In genomic region chr6:147802400-147802799, GRCh38 we compare ENCODE assay signal across 22 cellular contexts.
DNase-seq lines count a peak whose midpoint lies in the region; ATAC-seq, FAIRE-seq and TF ChIP-seq lines count a peak whose summit lies in the region.
"Had no signal": no experiment of that assay in that cellular context is flagged by ENCODE, and none has a peak within 500 bp of the region (broad histone marks: within the 10 kb centered on the region; RNA-seq: fewer than 3 reads in every experiment).

No MANE protein-coding gene starts in this region.

- H3K36me3 ChIP-seq in HepG2 (replicated peaks in 1 of 2; ENCODE audit: control insufficient read depth in 1 of 2, insufficient read depth in 2 of 2, low read length in 2 of 2) (no peaks in the 10 kb centered on the region; a peak in 1 of 5 replicates), right lobe of liver (no peaks in the 10 kb centered on the region), adrenal gland (replicated peaks in 1 of 2) (no peaks in the 10 kb centered on the region), vagina (no peaks in the 10 kb centered on the region)
- H3K36me3 ChIP-seq: BLaER1, SJSA1 had no signal

- TF ChIP-seq EP300 in HepG2 (IDR thresholded peaks at IDR 0.05; ENCODE audit: low read depth in 2 of 2, low read length in 2 of 2), result no peak
- no peak for TF ChIP-seq EP300 in HepG2 (CRISPR knock-in tag; IDR thresholded peaks at IDR 0.05; ENCODE audit: borderline replicate concordance)

- H3K9ac ChIP-seq in HepG2 (ENCODE audit: insufficient read depth, low read depth, low read length), result no peak overlapping the region
- H3K9ac ChIP-seq: BLaER1 had no signal

- peaks cover 31% of the 10 kb centered on the region for H3K4me1 ChIP-seq in HepG2 (ENCODE audit: insufficient read depth, low read length)
- H3K4me1 ChIP-seq in right lobe of liver, result no peaks in the 10 kb centered on the region
- H3K4me1 ChIP-seq in adrenal gland (replicated peaks in 1 of 2), result no peaks in the 10 kb centered on the region
- H3K4me1 ChIP-seq in vagina, result no peaks in the 10 kb centered on the region
- H3K4me1 ChIP-seq: SJSA1 had no signal

- H3K27me3 ChIP-seq in HepG2 (ENCODE audit: control insufficient read depth in 1 of 2, insufficient read depth in 2 of 2, low read length in 2 of 2) (no peaks in the 10 kb centered on the region), right lobe of liver (no peaks in the 10 kb centered on the region), adrenal gland (no peaks in the 10 kb centered on the region), vagina (no peaks in the 10 kb centered on the region)
- H3K27me3 ChIP-seq: BLaER1, SJSA1 had no signal

- TF ChIP-seq RAD21 in HepG2 (CRISPR knock-in tag; IDR thresholded peaks at IDR 0.05), result no peak

- intact Hi-C loops in HepG2 (cut with micrococcal nuclease; ENCODE audit: unreplicated experiment), result no loop called here
- intact Hi-C loops in right lobe of liver (cut with DNase I), result no loop called here
- intact Hi-C loops in adrenal gland (cut with DNase I), result no loop called here
- intact Hi-C loops in vagina (cut with DNase I), result no loop called here

- H2AFZ ChIP-seq in HepG2 (ENCODE audit: low read length), result no peak overlapping the region

- no peaks in the 10 kb centered on the region for H4K20me1 ChIP-seq in HepG2 (ENCODE audit: insufficient read depth, low read length)
- H4K20me1 ChIP-seq: BLaER1 had no signal

- in situ Hi-C loops in HepG2 (cut with HindIII; ENCODE audit: extremely low pct_ligation_motif_present, low pct_unique_long_range_greater_than_20kb), result no loop called here
- in situ Hi-C loops in astrocyte of the spinal cord (cut with HindIII; ENCODE audit: low sequenced_read_pairs), result no loop called here

- DNase-seq in HepG2 (ENCODE audit: low spot score) (no peak), right lobe of liver (no peak), astrocyte of the spinal cord (ENCODE audit: low read depth, low spot score) (peak; percentile 8), fibroblast of villous mesenchyme (ENCODE audit: low read depth) (peak; percentile 7), adrenal gland (no peak), NCI-H1105 (lab: John Stamatoyannopoulos, UW) (no peak), DMS53 treated with DMSO at 0.1 percent for 48 hours (lab: John Stamatoyannopoulos, UW; ENCODE audit: unreplicated experiment) (no peak), vagina (ENCODE audit: extremely low spot score in 2 of 2) (no peak)
- DNase-seq: 8988T; CD4-positive, alpha-beta memory T cell; DMS153; KG1; NCI-H1436 treated with DMSO at 0.1 percent for 48 hours; NCI-H2029 treated with DMSO at 0.1 percent for 48 hours; NCI-H2171; NCI-H446; NCI-H526 treated with DMSO at 0.1 percent for 48 hours had no signal

- H3K9me3 ChIP-seq in HepG2 (ENCODE audit: low read length), result peaks cover 11% of the 10 kb centered on the region
- H3K9me3 ChIP-seq in right lobe of liver, result peaks cover 0 to 9% (median 0%) of the 10 kb centered on the region in 4 donors
- no peaks in the 10 kb centered on the region for H3K9me3 ChIP-seq in adrenal gland (replicated peaks in 1 of 3)
- no peaks in the 10 kb centered on the region for H3K9me3 ChIP-seq in vagina
- H3K9me3 ChIP-seq: SJSA1 had no signal

- BruUV-seq in HepG2 (replicated peaks; lab: Mats Ljungman, UMichigan), result no TSS peak

- no peak for FAIRE-seq in HepG2 (lab: Jason Lieb, UNC)
- FAIRE-seq: GM12891, H1 had no signal

- no peak for ATAC-seq in HepG2
- ATAC-seq in right lobe of liver, result no peak
- ATAC-seq: Panc1 had no signal

- H3K4me3 ChIP-seq in HepG2 (replicated peaks in 1 of 3; ENCODE audit: insufficient read depth in 1 of 3, low read depth in 2 of 3, low read length in 3 of 3) (no peak overlapping the region), right lobe of liver (no peak overlapping the region), astrocyte of the spinal cord (ENCODE audit: low read depth, low read length) (no peak overlapping the region), fibroblast of villous mesenchyme (ENCODE audit: low read depth, low read length) (no peak overlapping the region), adrenal gland (no peak overlapping the region), vagina (no peak overlapping the region)
- H3K4me3 ChIP-seq: BLaER1, SJSA1 had no signal

- no peaks in the 10 kb centered on the region for H3K79me2 ChIP-seq in HepG2 (ENCODE audit: insufficient read depth, low read length)

- 60% methylated on average over 5 of the region's 5 CpGs for WGBS in HepG2 (ENCODE audit: low lambda C conversion rate)
- 77% methylated on average over 5 of the region's 5 CpGs for WGBS in right lobe of liver (ENCODE audit: insufficient coverage, low coverage, low lambda C conversion rate, missing lambda C conversion rate)
- 84 to 88% (median 87%) methylated on average over 5 of the region's 5 CpGs for WGBS in adrenal gland, 4 donors

- TF ChIP-seq POLR2A in HepG2 (IDR thresholded peaks at IDR 0.05; ENCODE audit: insufficient read depth in 1 of 2, low read depth in 2 of 2, low read length in 2 of 2) (no peak), right lobe of liver (IDR thresholded peaks at IDR 0.05) (no peak), adrenal gland (IDR thresholded peaks at IDR 0.05) (no peak), vagina (IDR thresholded peaks at IDR 0.05) (no peak)

- no peak overlapping the region for H3K4me2 ChIP-seq in HepG2 (ENCODE audit: low read depth, low read length)
- H3K4me2 ChIP-seq: BLaER1 had no signal

- H3K27ac ChIP-seq in HepG2 (ENCODE audit: extremely low read length, insufficient read depth, low read length) (no peak overlapping the region), right lobe of liver (no peak overlapping the region), adrenal gland (no peak overlapping the region), vagina (no peak overlapping the region)
- H3K27ac ChIP-seq: BLaER1, SJSA1 had no signal

- TF ChIP-seq CTCF in HepG2 (CRISPR knock-in tag; IDR thresholded peaks at IDR 0.05), result no peak
- no peak for TF ChIP-seq CTCF in right lobe of liver (IDR thresholded peaks at IDR 0.05)
- TF ChIP-seq CTCF in astrocyte of the spinal cord (IDR thresholded peaks at IDR 0.05; ENCODE audit: low read depth, low read length), result no peak
- no peak for TF ChIP-seq CTCF in fibroblast of villous mesenchyme (IDR thresholded peaks at IDR 0.05; ENCODE audit: insufficient read depth, low read depth, low read length)
- no peak for TF ChIP-seq CTCF in adrenal gland (IDR thresholded peaks at IDR 0.05)
- no peak for TF ChIP-seq CTCF in vagina (IDR thresholded peaks at IDR 0.05)

- CTCF ChIA-PET in HepG2 (lab: Yijun Ruan, JAX; ENCODE audit: low intra/inter-chr PET ratio, low total read pairs), result no interaction called here

- POLR2A ChIA-PET in HepG2 (lab: Yijun Ruan, JAX), result no interaction called here

TF ChIP-seq in HepG2, 621 proteins besides CTCF, POLR2A, EP300 and RAD21:
- no peak for TF ChIP-seq TGIF2 (CRISPR knock-in tag; IDR thresholded peaks at IDR 0.05)
- TF ChIP-seq BCLAF1 (IDR thresholded peaks at IDR 0.05), result no peak
- TF ChIP-seq MAFK (conservative IDR thresholded peaks at IDR 0.05 in 1 of 2, IDR thresholded peaks at IDR 0.05 in 1 of 2; ENCODE audit: low read length in 2 of 2), result peak in 1 of 2 experiments; percentile 43; a peak in 2 of 4 replicates
- TF ChIP-seq NFE2L2 (IDR thresholded peaks at IDR 0.05; ENCODE audit: low read length), result peak; percentile 76
- TF ChIP-seq ZNF264 (CRISPR knock-in tag; IDR thresholded peaks at IDR 0.05), result no peak
- no peak for TF ChIP-seq PRMT3 (CRISPR knock-in tag; IDR thresholded peaks at IDR 0.05; ENCODE audit: borderline replicate concordance, low read depth)
- no peak for TF ChIP-seq HNRNPLL (IDR thresholded peaks at IDR 0.05; ENCODE audit: low read depth, low read length, poor library complexity, severe bottlenecking)
- TF ChIP-seq, protein P1, sequence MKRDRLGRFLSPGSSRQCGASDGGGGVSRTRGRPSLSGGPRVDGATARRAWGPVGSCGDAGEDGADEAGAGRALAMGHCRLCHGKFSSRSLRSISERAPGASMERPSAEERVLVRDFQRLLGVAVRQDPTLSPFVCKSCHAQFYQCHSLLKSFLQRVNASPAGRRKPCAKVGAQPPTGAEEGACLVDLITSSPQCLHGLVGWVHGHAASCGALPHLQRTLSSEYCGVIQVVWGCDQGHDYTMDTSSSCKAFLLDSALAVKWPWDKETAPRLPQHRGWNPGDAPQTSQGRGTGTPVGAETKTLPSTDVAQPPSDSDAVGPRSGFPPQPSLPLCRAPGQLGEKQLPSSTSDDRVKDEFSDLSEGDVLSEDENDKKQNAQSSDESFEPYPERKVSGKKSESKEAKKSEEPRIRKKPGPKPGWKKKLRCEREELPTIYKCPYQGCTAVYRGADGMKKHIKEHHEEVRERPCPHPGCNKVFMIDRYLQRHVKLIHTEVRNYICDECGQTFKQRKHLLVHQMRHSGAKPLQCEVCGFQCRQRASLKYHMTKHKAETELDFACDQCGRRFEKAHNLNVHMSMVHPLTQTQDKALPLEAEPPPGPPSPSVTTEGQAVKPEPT (CRISPR knock-in tag; IDR thresholded peaks at IDR 0.05; ENCODE audit: low read depth), result no peak

Comparison
In these comparisons a context has a peak if more than half of its experiments do, and no peak if none do; other contexts are left out.
1. DNase-seq: peak in astrocyte of the spinal cord (single experiment) and fibroblast of villous mesenchyme (single experiment); none in HepG2 (single experiment), right lobe of liver (0 of 3), adrenal gland (0 of 7), NCI-H1105 (single experiment), DMS53 treated with DMSO at 0.1 percent for 48 hours (single experiment) and vagina (0 of 2).